In genomic region chr9:85742630-85742928, GRCh38 we compare ENCODE assay signal across 8 cellular contexts. TPM values are rescaled to one million over a fixed set of nuclear protein-coding genes. Genes with fewer than 3 reads are reported as not detected.
DNase-seq lines count a peak whose midpoint lies in the region; ATAC-seq and TF ChIP-seq lines count a peak whose summit lies in the region.

No MANE protein-coding gene starts in this region.

- H3K4me1 ChIP-seq in NT2/D1 (ENCODE audit: insufficient read depth, insufficient read length): peaks cover 7% of the 10 kb centered on the region
- peaks cover 11 to 15% of the 10 kb centered on the region in 2 donors for H3K4me1 ChIP-seq in duodenal mucosa (ENCODE audit: control insufficient read depth in 1 of 2, insufficient read depth in 2 of 2, low read length in 2 of 2)

- peak overlapping the region; percentile 77 for H2AFZ ChIP-seq in neural cell (ENCODE audit: low read depth, low read length)

- peak overlapping the region; percentile 68 for H3K9ac ChIP-seq in NT2/D1 (ENCODE audit: insufficient read length, low read depth)
- H3K9ac ChIP-seq in duodenal mucosa (ENCODE audit: low read depth in 1 of 2, low read length in 2 of 2): peak overlapping the region; percentile 68 to 93
- peak overlapping the region; percentile 70 for H3K9ac ChIP-seq in neural cell (ENCODE audit: low read length)

- H3K27ac ChIP-seq in duodenal mucosa (ENCODE audit: low read depth, low read length): no peak overlapping the region
- peak overlapping the region; percentile 81 for H3K27ac ChIP-seq in neural cell (ENCODE audit: low read length)

- TF ChIP-seq RAD21 in neural cell (conservative IDR thresholded peaks at IDR 0.05): no peak

- no peak for TF ChIP-seq EP300 in neural cell (conservative IDR thresholded peaks at IDR 0.05; ENCODE audit: poor library complexity, severe bottlenecking)

- H3K27me3 ChIP-seq in NT2/D1 (ENCODE audit: insufficient read depth, insufficient read length): no peaks in the 10 kb centered on the region
- peaks cover 0 to 7% of the 10 kb centered on the region in 2 donors for H3K27me3 ChIP-seq in duodenal mucosa (ENCODE audit: control insufficient read depth in 1 of 2, insufficient read depth in 2 of 2, low read length in 2 of 2)
- H3K27me3 ChIP-seq in neural cell (ENCODE audit: insufficient read depth, low read depth, low read length): no peaks in the 10 kb centered on the region

- peaks cover 29% of the 10 kb centered on the region for H3K79me2 ChIP-seq in neural cell (replicated peaks; ENCODE audit: insufficient read depth, low read length)

- no peaks in the 10 kb centered on the region for H3F3A ChIP-seq in neural cell (ENCODE audit: insufficient read depth, low read length, poor library complexity, severe bottlenecking)

- H3K4me3 ChIP-seq in GM12865 (ENCODE audit: low read depth, low read length): peak overlapping the region; percentile 95
- H3K4me3 ChIP-seq in NT2/D1 (ENCODE audit: insufficient read length, low read depth): peak overlapping the region; percentile 52
- peak overlapping the region; percentile 82 to 97 for H3K4me3 ChIP-seq in duodenal mucosa (ENCODE audit: low read depth in 1 of 2, low read length in 2 of 2)
- H3K4me3 ChIP-seq in neural cell (ENCODE audit: low read length): peak overlapping the region; percentile 89

- no peaks in the 10 kb centered on the region for H3K36me3 ChIP-seq in NT2/D1 (ENCODE audit: insufficient read depth, insufficient read length, low read length)
- no peaks in the 10 kb centered on the region for H3K36me3 ChIP-seq in duodenal mucosa (ENCODE audit: control insufficient read depth in 1 of 2, insufficient read depth in 2 of 2, low read length in 2 of 2)
- H3K36me3 ChIP-seq in neural cell (ENCODE audit: insufficient read depth, low read length): no peaks in the 10 kb centered on the region

- H3K4me2 ChIP-seq in neural cell (ENCODE audit: low read length): peak overlapping the region; percentile 41

- no peaks in the 10 kb centered on the region for H4K20me1 ChIP-seq in neural cell (ENCODE audit: insufficient read depth)

- H3K9me3 ChIP-seq in NT2/D1 (ENCODE audit: insufficient read depth, low read length) (no peaks in the 10 kb centered on the region), duodenal mucosa (ENCODE audit: control insufficient read depth in 1 of 2, low read length in 2 of 2) (no peaks in the 10 kb centered on the region), neural cell (ENCODE audit: low read length) (no peaks in the 10 kb centered on the region)

- no peak for ATAC-seq in HG02852 (IDR thresholded peaks at IDR 0.05; ENCODE audit: unreplicated experiment)

- no peak for TF ChIP-seq CTCF in GM12865 (IDR thresholded peaks at IDR 0.05; ENCODE audit: insufficient read depth, low read depth, low read length, missing control alignments)
- no peak for TF ChIP-seq CTCF in neural cell (IDR thresholded peaks at IDR 0.05; ENCODE audit: poor library complexity, severe bottlenecking)

- DNase-seq in GM12865 (ENCODE audit: low read depth) (no peak), NT2/D1 (ENCODE audit: low read depth, low spot score) (no peak), GM19240 (ENCODE audit: insufficient read length, low spot score) (no peak)
- DNase-seq in stimulated activated CD4-positive, alpha-beta T cell treated with anti-CD3 and anti-CD28 coated beads, Interleukin-4, amount 100 ng/mL, for 1 hour: no peak
- DNase-seq in activated CD4-positive, alpha-beta T cell treated with anti-CD3 and anti-CD28 coated beads for 1 hour: no peak

- no peaks in the 10 kb centered on the region for H3K9me2 ChIP-seq in neural cell (ENCODE audit: insufficient read depth, low read length)

TF ChIP-seq in neural cell, 6 proteins besides CTCF, POLR2A, EP300 and RAD21:
- no peak for TF ChIP-seq EZH2 (IDR thresholded peaks at IDR 0.05; ENCODE audit: borderline replicate concordance, insufficient read depth, low read length, poor library complexity, severe bottlenecking)
- TF ChIP-seq TAF1 (IDR thresholded peaks at IDR 0.05; ENCODE audit: low read depth): no peak
- TF ChIP-seq REST (IDR thresholded peaks at IDR 0.05; ENCODE audit: borderline replicate concordance): no peak
- no peak for TF ChIP-seq MXI1 (conservative IDR thresholded peaks at IDR 0.05; ENCODE audit: poor library complexity, severe bottlenecking)
- TF ChIP-seq SMC3 (conservative IDR thresholded peaks at IDR 0.05; ENCODE audit: poor library complexity): no peak
- no peak for TF ChIP-seq POLR2AphosphoS5 (IDR thresholded peaks at IDR 0.05)

RNA-seq across cellular contexts. Expression of gene AGTPBP1, which starts 0.8 kb away (rescaled TPM):
- polyA plus RNA-seq in neural cell: 79.8 and 90.7 TPM in 2 replicates
- polyA minus RNA-seq in neural cell: 223 and 239 TPM in 2 replicates
